In the genomic region with DNA sequence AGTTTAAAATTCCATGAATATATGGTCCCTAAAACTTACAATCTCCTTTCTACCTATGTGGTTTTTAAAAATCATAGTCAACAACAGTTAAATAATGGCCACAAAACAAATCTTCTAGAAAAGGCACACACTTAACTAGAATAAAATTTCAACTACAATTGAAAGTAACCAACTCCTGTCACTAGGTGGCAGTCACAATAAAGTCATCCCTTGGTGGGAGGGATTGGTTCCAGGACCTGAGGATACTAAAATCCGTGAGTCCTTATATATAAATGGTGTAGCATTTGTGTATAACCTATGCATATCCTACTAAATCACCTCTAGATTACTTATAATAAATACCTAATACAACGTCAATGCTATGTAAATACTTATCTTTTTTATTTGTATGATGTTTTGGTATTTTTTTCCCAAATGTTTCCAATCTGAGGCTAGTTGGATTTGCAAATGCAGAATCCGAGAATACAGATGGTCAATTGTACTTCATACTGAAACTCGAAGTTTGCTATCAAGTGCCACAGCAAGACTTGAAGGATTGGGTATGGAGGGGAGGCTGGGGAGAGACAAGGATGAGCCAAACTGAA, we compare ENCODE assay signal across 9 cellular contexts.
DNase-seq lines count a peak whose midpoint lies in the region; ATAC-seq, FAIRE-seq and TF ChIP-seq lines count a peak whose summit lies in the region.
"Had no signal": no experiment of that assay in that cellular context is flagged by ENCODE, and none has a peak within 500 bp of the region (broad histone marks: within the 10 kb centered on the region; RNA-seq: fewer than 3 reads in every experiment).

No MANE protein-coding gene starts in this region.

- H3K9me3 ChIP-seq in Peyer's patch, result no peaks in the 10 kb centered on the region
- H3K9me3 ChIP-seq: neutrophil had no signal

- H3K27ac Mint-ChIP-seq in T-helper 2 cell treated with Interferon-gamma antibody and Interleukin-4, amounts not matched to agents 5 μg/mL and 100 μg/mL, for 36 hours, result no peak overlapping the region

- DNase-seq in COLO668 (lab: John Stamatoyannopoulos, UW; ENCODE audit: unreplicated experiment) (peak; percentile 10), HPDE6-E6E7 (ENCODE audit: extremely low spot score) (peak; percentile 22), Peyer's patch (no peak), midbrain (lab: John Stamatoyannopoulos, UW) (peak; percentile 68), activated T-cell treated with anti-CD3 and anti-CD28 coated beads for 4 hours (no peak)
- no peak for DNase-seq in T-helper 2 cell treated with Interferon-gamma antibody and Interleukin-4, amounts not matched to agents 5 μg/mL and 100 μg/mL, for 36 hours (ENCODE audit: low spot score)

- peak in 4 of 6 experiments; percentile 44 to 70 (median 66) for TF ChIP-seq CTCF in Peyer's patch (IDR thresholded peaks at IDR 0.05)

- no peaks in the 10 kb centered on the region for H3K27me3 ChIP-seq in Peyer's patch
- H3K27me3 ChIP-seq: neutrophil had no signal

- TF ChIP-seq POLR2A in Peyer's patch (IDR thresholded peaks at IDR 0.05), result no peak

- H3K27ac ChIP-seq in Peyer's patch, result no peak overlapping the region
- H3K27ac ChIP-seq: neutrophil had no signal

- FAIRE-seq in endometrium (lab: Jason Lieb, UNC), result peak; percentile 84

- H3K4me1 ChIP-seq in Peyer's patch, result no peaks in the 10 kb centered on the region

- H3K4me3 ChIP-seq in Peyer's patch, result no peak overlapping the region

- H3K4me3 Mint-ChIP-seq in T-helper 2 cell treated with Interferon-gamma antibody and Interleukin-4, amounts not matched to agents 5 μg/mL and 100 μg/mL, for 36 hours, result no peak overlapping the region

- no peaks in the 10 kb centered on the region for H3K4me1 Mint-ChIP-seq in T-helper 2 cell treated with Interferon-gamma antibody and Interleukin-4, amounts not matched to agents 5 μg/mL and 100 μg/mL, for 36 hours (ENCODE audit: low read depth)

- no peak for ATAC-seq in HG03025 (IDR thresholded peaks at IDR 0.05; ENCODE audit: low FRiP score, unreplicated experiment)

- H3K27me3 Mint-ChIP-seq in T-helper 2 cell treated with Interferon-gamma antibody and Interleukin-4, amounts not matched to agents 5 μg/mL and 100 μg/mL, for 36 hours (ENCODE audit: low read depth), result peaks cover 3% of the 10 kb centered on the region

- H3K9me3 Mint-ChIP-seq in T-helper 2 cell treated with Interferon-gamma antibody and Interleukin-4, amounts not matched to agents 5 μg/mL and 100 μg/mL, for 36 hours, result no peaks in the 10 kb centered on the region

- H3K36me3 Mint-ChIP-seq in T-helper 2 cell treated with Interferon-gamma antibody and Interleukin-4, amounts not matched to agents 5 μg/mL and 100 μg/mL, for 36 hours (ENCODE audit: low read depth), result no peaks in the 10 kb centered on the region

- H3K36me3 ChIP-seq in Peyer's patch, result no peaks in the 10 kb centered on the region
- H3K36me3 ChIP-seq: neutrophil had no signal

Comparison
In these comparisons a context has a peak if more than half of its experiments do, and no peak if none do; other contexts are left out.
1. DNase-seq: peak in COLO668 (single experiment), HPDE6-E6E7 (single experiment) and midbrain (single experiment); none in Peyer's patch (0 of 3), T-helper 2 cell treated with Interferon-gamma antibody and Interleukin-4, amounts not matched to agents 5 μg/mL and 100 μg/mL, for 36 hours (single experiment) and activated T-cell treated with anti-CD3 and anti-CD28 coated beads for 4 hours (single experiment).